In genomic region chr17:43982171-43982570, GRCh38 we compare ENCODE assay signal across 27 cellular contexts. TPM values are rescaled to one million over a fixed set of nuclear protein-coding genes. Genes with fewer than 3 reads are reported as not detected.
DNase-seq lines count a peak whose midpoint lies in the region; ATAC-seq and TF ChIP-seq lines count a peak whose summit lies in the region.
"Had no signal": no experiment of that assay in that cellular context is flagged by ENCODE, and none has a peak within 500 bp of the region (broad histone marks: within the 10 kb centered on the region; RNA-seq: fewer than 3 reads in every experiment).

No MANE protein-coding gene starts in this region.

- H4K8ac ChIP-seq in H9 (replicated peaks; ENCODE audit: insufficient read length, low read depth, low read length), result peak overlapping the region; percentile 39

- H2BK120ac ChIP-seq in H9 (ENCODE audit: low read depth, low read length, poor library complexity, severe bottlenecking), result no peak overlapping the region

- H3K27me3 Mint-ChIP-seq in H9 (ENCODE audit: low read depth) (peaks cover 58% of the 10 kb centered on the region), brain (peaks cover 76% of the 10 kb centered on the region), nephron (ENCODE audit: low read depth) (peaks cover 90% of the 10 kb centered on the region)
- H3K27me3 Mint-ChIP-seq in stimulated activated naive B cell treated with anti-CD40 and anti-IgM and Interleukin-4, amounts not matched to agents 10 μg/mL and 1 μg/mL and 100 μg/mL, for 72 hours, result peaks cover 57 to 67% of the 10 kb centered on the region in 2 donors

- CTCF ChIA-PET in RWPE1 (lab: Yijun Ruan, JAX), result interaction anchor here (0.7 to 1.8 kb wide), 2 partner anchors 38 to 52 kb away, joined by 3 to 4 read pairs; no protein-coding TSS in a partner anchor

- H3K9me3 ChIP-seq in H9 (ENCODE audit: control insufficient read depth, low read depth, low read length), result no peaks in the 10 kb centered on the region
- H3K9me3 ChIP-seq in tibial artery, result no peaks in the 10 kb centered on the region
- no peaks in the 10 kb centered on the region for H3K9me3 ChIP-seq in esophagus squamous epithelium
- H3K9me3 ChIP-seq: A549, BLaER1, HAP-1, Peyer's patch, SJSA1 had no signal

- H3K4me1 ChIP-seq in H9 (ENCODE audit: insufficient read depth, low read length) (no peaks in the 10 kb centered on the region; the same call in 1 of the 2 replicates), tibial artery (peaks cover 0 to 11% (median 10%) of the 10 kb centered on the region in 4 donors), esophagus squamous epithelium (peaks cover 3 to 15% (median 8%) of the 10 kb centered on the region in 3 donors)
- H3K4me1 ChIP-seq: HAP-1 had no signal

- intact Hi-C loops in tibial artery (cut with DNase I; ENCODE audit: low total_unique reads), result no loop called here
- intact Hi-C loops in esophagus squamous epithelium (cut with DNase I), result no loop called here

- H2AK5ac ChIP-seq in H9 (ENCODE audit: insufficient read length, low read length), result no peak overlapping the region

- no peak for DNase-seq in H9
- DNase-seq in stimulated activated naive B cell treated with anti-CD40 and anti-IgM and Interleukin-4, amounts not matched to agents 10 μg/mL and 1 μg/mL and 100 μg/mL, for 72 hours, result no peak
- no peak for DNase-seq in tibial artery
- DNase-seq in RWPE1 (ENCODE audit: low spot score), result no peak
- no peak for DNase-seq in esophagus squamous epithelium (lab: John Stamatoyannopoulos, UW)
- no peak for DNase-seq in T-helper 9 cell
- DNase-seq: Calu3; CD4-positive, alpha-beta T cell; DMS153; IMR-90; NCI-H1092 treated with DMSO at 0.1 percent for 48 hours; NCI-H146; NCI-H2029; NCI-H226; NCI-H510A treated with DMSO at 0.1 percent for 48 hours; NCI-H774; Peyer's patch had no signal

- H3K4me3 Mint-ChIP-seq in H9, result peak overlapping the region in 1 of 2 experiments; percentile 50; a peak in 1 of 5 replicates
- peak overlapping the region in 3 of 5 experiments; percentile 41 to 44 (median 43) for H3K4me3 Mint-ChIP-seq in brain
- peak overlapping the region; percentile 21 to 63 (median 48) for H3K4me3 Mint-ChIP-seq in nephron
- no peak overlapping the region for H3K4me3 Mint-ChIP-seq in stimulated activated naive B cell treated with anti-CD40 and anti-IgM and Interleukin-4, amounts not matched to agents 10 μg/mL and 1 μg/mL and 100 μg/mL, for 72 hours
- H3K4me3 Mint-ChIP-seq: CD4-positive, alpha-beta T cell had no signal

- no peak overlapping the region for H3T11ph ChIP-seq in H9 (ENCODE audit: low read length)

- no peak overlapping the region for H4K5ac ChIP-seq in H9 (ENCODE audit: insufficient read length, low read depth, low read length)

- no peak overlapping the region for H3K4me2 ChIP-seq in H9 (ENCODE audit: insufficient read depth, insufficient read length, low read length)
- H3K4me2 ChIP-seq: A549, BLaER1, KMS-11 had no signal

- no peaks in the 10 kb centered on the region for H4K20me1 ChIP-seq in H9 (ENCODE audit: control insufficient read depth, insufficient read depth, insufficient read length)
- H4K20me1 ChIP-seq: BLaER1 had no signal

- no peak overlapping the region for H3K9ac ChIP-seq in H9 (ENCODE audit: extremely low read depth, insufficient read length, low read length)
- H3K9ac ChIP-seq: BLaER1, KMS-11 had no signal

- H3K4ac ChIP-seq in H9 (ENCODE audit: low read depth, low read length), result no peak overlapping the region

- POLR2A ChIA-PET in RWPE1 (lab: Yijun Ruan, JAX; ENCODE audit: low non-redundant PET), result no interaction called here

- no peaks in the 10 kb centered on the region for H3K36me3 ChIP-seq in tibial artery
- H3K36me3 ChIP-seq in esophagus squamous epithelium, result no peaks in the 10 kb centered on the region
- H3K36me3 ChIP-seq: BLaER1, HAP-1, Peyer's patch, SJSA1 had no signal

- no peak overlapping the region for H3K23ac ChIP-seq in H9 (ENCODE audit: insufficient read length, low read depth, low read length)

- no peaks in the 10 kb centered on the region for H3K79me2 ChIP-seq in H9 (ENCODE audit: insufficient read depth, low read length)

- H3K9me3 Mint-ChIP-seq in H9, result no peaks in the 10 kb centered on the region
- peaks cover 0 to 2% (median 0%) of the 10 kb centered on the region in 5 experiments for H3K9me3 Mint-ChIP-seq in brain
- H3K9me3 Mint-ChIP-seq in nephron, result no peaks in the 10 kb centered on the region
- H3K9me3 Mint-ChIP-seq in stimulated activated naive B cell treated with anti-CD40 and anti-IgM and Interleukin-4, amounts not matched to agents 10 μg/mL and 1 μg/mL and 100 μg/mL, for 72 hours, result no peaks in the 10 kb centered on the region
- H3K9me3 Mint-ChIP-seq: CD4-positive, alpha-beta T cell had no signal

- no peak overlapping the region for H3K18ac ChIP-seq in H9 (ENCODE audit: insufficient read length, low read depth, low read length)

- H3K27me3 ChIP-seq in H9 (ENCODE audit: insufficient read depth, low read length) (peaks cover 3% of the 10 kb centered on the region; the same call in 1 of the 2 replicates), tibial artery (peaks cover 0 to 78% of the 10 kb centered on the region in 2 donors), esophagus squamous epithelium (peaks cover 0 to 90% (median 6%) of the 10 kb centered on the region in 4 donors)
- H3K27me3 ChIP-seq: Peyer's patch had no signal

- H2BK5ac ChIP-seq in H9 (ENCODE audit: insufficient read length, low read length), result no peak overlapping the region

- no peak for ATAC-seq in stimulated activated naive B cell treated with anti-CD40 and anti-IgM and Interleukin-4, amounts not matched to agents 10 μg/mL and 1 μg/mL and 100 μg/mL, for 72 hours (replicated peaks)
- ATAC-seq: A549, Right ventricle myocardium inferior had no signal

- H3K79me1 ChIP-seq in H9 (ENCODE audit: insufficient read depth, low read depth, low read length, poor library complexity, severe bottlenecking), result no peaks in the 10 kb centered on the region

- peaks cover 5% of the 10 kb centered on the region for H3K23me2 ChIP-seq in H9 (ENCODE audit: insufficient read length, low read depth, low read length, poor library complexity, severe bottlenecking)

- no CpG with 5 or more reads among the region's 2 CpGs for WGBS in H9 (ENCODE audit: extremely low coverage, insufficient read length, low lambda C conversion rate)
- WGBS in esophagus squamous epithelium, 2 donors, result 79 to 83% methylated on average over 2 of the region's 2 CpGs

- no peak for TF ChIP-seq POLR2A in esophagus squamous epithelium (IDR thresholded peaks at IDR 0.05)

- H3K27ac Mint-ChIP-seq in H9, result no peak overlapping the region
- no peak overlapping the region for H3K27ac Mint-ChIP-seq in brain
- H3K27ac Mint-ChIP-seq in nephron, result no peak overlapping the region
- H3K27ac Mint-ChIP-seq in stimulated activated naive B cell treated with anti-CD40 and anti-IgM and Interleukin-4, amounts not matched to agents 10 μg/mL and 1 μg/mL and 100 μg/mL, for 72 hours, result peak overlapping the region; percentile 20
- H3K27ac Mint-ChIP-seq: CD4-positive, alpha-beta T cell had no signal

- no peak overlapping the region for H2BK12ac ChIP-seq in H9 (ENCODE audit: insufficient read length, low read depth, low read length)

- H4K91ac ChIP-seq in H9 (ENCODE audit: insufficient read length, low read depth, low read length), result no peak overlapping the region

- H3K56ac ChIP-seq in H9 (ENCODE audit: insufficient read length, low read depth, low read length), result no peak overlapping the region

- H3K27ac ChIP-seq in H9 (ENCODE audit: insufficient read length, low read depth, low read length) (no peak overlapping the region), tibial artery (no peak overlapping the region), RWPE1 (no peak overlapping the region), esophagus squamous epithelium (no peak overlapping the region)
- H3K27ac ChIP-seq: A549, BLaER1, KMS-11, Peyer's patch, SJSA1 had no signal

- H3K36me3 Mint-ChIP-seq in H9 (ENCODE audit: insufficient read depth in 1 of 3, low read depth in 3 of 3) (no peaks in the 10 kb centered on the region; a peak in 1 of 7 replicates), brain (no peaks in the 10 kb centered on the region), nephron (ENCODE audit: low read depth) (no peaks in the 10 kb centered on the region)
- no peaks in the 10 kb centered on the region for H3K36me3 Mint-ChIP-seq in stimulated activated naive B cell treated with anti-CD40 and anti-IgM and Interleukin-4, amounts not matched to agents 10 μg/mL and 1 μg/mL and 100 μg/mL, for 72 hours

- H2BK20ac ChIP-seq in H9 (ENCODE audit: low read depth, low read length, poor library complexity, severe bottlenecking), result no peak overlapping the region

- no peak overlapping the region for H3K4me3 ChIP-seq in tibial artery
- H3K4me3 ChIP-seq in esophagus squamous epithelium, result no peak overlapping the region
- H3K4me3 ChIP-seq: A549, BLaER1, HAP-1, Peyer's patch, SJSA1 had no signal

- H3K4me1 Mint-ChIP-seq in H9 (peaks cover 6 to 13% of the 10 kb centered on the region in 2 experiments; a peak in 2 of 4 replicates), brain (peaks cover 2% of the 10 kb centered on the region), nephron (peaks cover 1% of the 10 kb centered on the region)
- peaks cover 0 to 5% of the 10 kb centered on the region in 2 donors for H3K4me1 Mint-ChIP-seq in stimulated activated naive B cell treated with anti-CD40 and anti-IgM and Interleukin-4, amounts not matched to agents 10 μg/mL and 1 μg/mL and 100 μg/mL, for 72 hours

- H2AFZ ChIP-seq in H9 (ENCODE audit: low read length), result no peak overlapping the region

- no peak overlapping the region for H2BK15ac ChIP-seq in H9 (ENCODE audit: low read depth, low read length)

- H3K14ac ChIP-seq in H9 (ENCODE audit: insufficient read depth, low read length), result no peak overlapping the region

- TF ChIP-seq CTCF in H9 (conservative IDR thresholded peaks at IDR 0.05) (no peak), brain (conservative IDR thresholded peaks at IDR 0.05) (no peak), nephron (IDR thresholded peaks at IDR 0.05; ENCODE audit: unreplicated experiment in 3 of 3) (no peak), tibial artery (IDR thresholded peaks at IDR 0.05) (no peak), RWPE1 (conservative IDR thresholded peaks at IDR 0.05; ENCODE audit: low read depth) (no peak), esophagus squamous epithelium (IDR thresholded peaks at IDR 0.05) (no peak)

RNA-seq across cellular contexts. Expression of gene NAGS, which starts 22.3 kb away (rescaled TPM):
- total RNA-seq in H9 (2021) (3.7 and 4.1 TPM in 2 replicates), esophagus squamous epithelium (1 to 10 TPM in 3 of 4 donors, under 1 TPM in 1; 0.64 to 2.7 (median 2.1) TPM)
- 1.2 TPM for polyA plus RNA-seq in brain (ENCODE audit: insufficient read depth, low read depth, low replicate concordance)

RNA-seq across cellular contexts. Expression of gene PYY, which starts 28.4 kb away (rescaled TPM):
- total RNA-seq in H9 (2021), result 1.7 and 2.0 TPM in 2 replicates
- polyA plus RNA-seq in brain (ENCODE audit: insufficient read depth, low read depth, low replicate concordance), result not detected
- total RNA-seq in esophagus squamous epithelium, result not detected
- total RNA-seq: Calu3; CD4-positive, alpha-beta T cell; G401; HT1080; IMR-90; Right ventricle myocardium inferior; SJSA1 had no signal
- polyA plus RNA-seq: A549, IMR-90 had no signal

RNA-seq across cellular contexts. Expression of gene TMEM101, which starts 32.6 kb away (rescaled TPM):
- 18.6 and 21.1 TPM in 2 replicates for total RNA-seq in H9 (2021)
- polyA plus RNA-seq in brain (ENCODE audit: insufficient read depth, low read depth, low replicate concordance), result 34.5 TPM
- 10 to 100 TPM; 20.6 to 40.8 (median 34.1) TPM for total RNA-seq in esophagus squamous epithelium

RNA-seq across cellular contexts. Expression of gene PPY, which starts 39.9 kb away (rescaled TPM):
- total RNA-seq in H9 (2021), result 0.59 TPM in 1 of 2 replicates, not detected in the other
- not detected for polyA plus RNA-seq in brain (ENCODE audit: insufficient read depth, low read depth, low replicate concordance)
- not detected for total RNA-seq in esophagus squamous epithelium
- total RNA-seq: Calu3; CD4-positive, alpha-beta T cell; G401; HT1080; IMR-90; Peyer's patch; Right ventricle myocardium inferior; SJSA1 had no signal
- polyA plus RNA-seq: A549, IMR-90 had no signal

Comparison
In these comparisons a context has a peak if more than half of its experiments do, and no peak if none do; other contexts are left out.
1. H3K4me3 Mint-ChIP-seq: peak in brain (3 of 5) and nephron (3 of 3); none in stimulated activated naive B cell treated with anti-CD40 and anti-IgM and Interleukin-4, amounts not matched to agents 10 μg/mL and 1 μg/mL and 100 μg/mL, for 72 hours (0 of 2).